ENCODE assay signal across 12 cellular contexts in genomic region chr7:116598278-116598677, GRCh38.
A peak's percentile ranks its signal among the peaks of the same experiment; 100 is the strongest.
DNase-seq lines count a peak whose midpoint lies in the region; ATAC-seq, FAIRE-seq and TF ChIP-seq lines count a peak whose summit lies in the region.
"Had no signal": no experiment of that assay in that cellular context is flagged by ENCODE, and none has a peak within 500 bp of the region (broad histone marks: within the 10 kb centered on the region; RNA-seq: fewer than 3 reads in every experiment).

No MANE protein-coding gene starts in this region.

- no peaks in the 10 kb centered on the region for H4K20me1 ChIP-seq in IMR-90 (ENCODE audit: insufficient read depth, low read length)

- no peak overlapping the region for H4K8ac ChIP-seq in IMR-90 (ENCODE audit: low read depth in 2 of 2, low read length in 2 of 2)

- CTCF ChIA-PET in IMR-90 (lab: Yijun Ruan, JAX), result interaction anchor here (1.0 kb wide), 1 partner anchor 12 kb away, joined by 3 read pairs; no protein-coding TSS in a partner anchor

- no peaks in the 10 kb centered on the region; the same call in 1 of the 2 replicates for H3K4me1 ChIP-seq in IMR-90 (ENCODE audit: control insufficient read depth, insufficient read depth, low read length)

- H3K4me3 ChIP-seq in IMR-90 (ENCODE audit: insufficient read depth, low read depth, low read length) (no peak overlapping the region), cardiac fibroblast (replicated peaks in 1 of 2; ENCODE audit: low read depth in 2 of 2, low read length in 2 of 2) (no peak overlapping the region)

- no peak overlapping the region for H2BK5ac ChIP-seq in IMR-90 (ENCODE audit: low read depth, low read length, poor library complexity, severe bottlenecking)

- no peak overlapping the region for H2BK120ac ChIP-seq in IMR-90 (ENCODE audit: low read depth, low read length)

- BruUV-seq in IMR-90 (replicated peaks; lab: Mats Ljungman, UMichigan), result no TSS peak

- no peaks in the 10 kb centered on the region for H3K9me3 ChIP-seq in IMR-90 (ENCODE audit: control insufficient read depth, insufficient read depth, low read length)

- no peak overlapping the region for H3K14ac ChIP-seq in IMR-90 (replicated peaks; ENCODE audit: low read depth, low read length)

- WGBS in IMR-90 (ENCODE audit: extremely low coverage in 2 of 2, insufficient read length in 1 of 2), 2 experiments, result 93% methylated on average over 3 of the region's 5 CpGs; no CpG with 5 or more reads in 1 of the 2 experiments

- TF ChIP-seq POLR2A in IMR-90 (IDR thresholded peaks at IDR 0.05; ENCODE audit: low read depth, low read length), result no peak

- no peak overlapping the region for H3K27ac ChIP-seq in IMR-90 (ENCODE audit: insufficient read depth, low read length)

- no peaks in the 10 kb centered on the region for H3K9me1 ChIP-seq in IMR-90 (ENCODE audit: insufficient read depth, low read length)

- DNase-seq in COLO668 (lab: John Stamatoyannopoulos, UW; ENCODE audit: unreplicated experiment) (peak; percentile 7), IMR-90 (no peak), cardiac fibroblast (ENCODE audit: low read depth in 2 of 2) (peak in 1 of 2 donors; percentile 46), lung microvascular endothelial cell (ENCODE audit: low read depth in 2 of 2) (peak; percentile 17 to 66), GF-D8 (lab: John Stamatoyannopoulos, UW) (no peak), HTR-8/SVneo (ENCODE audit: insufficient read length, low spot score) (no peak), SW 1271 (lab: John Stamatoyannopoulos, UW) (no peak), T-helper 1 cell (no peak)
- DNase-seq: activated CD8-positive, alpha-beta memory T cell treated with anti-CD3 and anti-CD28 coated beads, Interleukin-2, amount 10 ng/mL, durations not matched to agents 7 days and 5 days; central memory CD4-positive, alpha-beta T cell; NCI-H1417; SHP77 treated with DMSO at 0.1 percent for 48 hours had no signal

- H4K5ac ChIP-seq in IMR-90 (ENCODE audit: low read depth, low read length), result no peak overlapping the region

- TF ChIP-seq RAD21 in IMR-90 (IDR thresholded peaks at IDR 0.05; ENCODE audit: low read length), result peak; percentile 35

- no peak for FAIRE-seq in HTR-8/SVneo (lab: Jason Lieb, UNC)

- TF ChIP-seq CTCF in IMR-90 (conservative IDR thresholded peaks at IDR 0.05; ENCODE audit: low read depth, low read length) (0 out of 2 replicates have a peak, but pooled peaks have one; percentile 24), cardiac fibroblast (IDR thresholded peaks at IDR 0.05; ENCODE audit: low read depth, low read length) (peak; percentile 72)

- no peak overlapping the region for H2AK9ac ChIP-seq in IMR-90 (replicated peaks; ENCODE audit: low read depth, low read length, poor library complexity)

- ATAC-seq in IMR-90 (ENCODE audit: low read depth), result peak; percentile 42; the same call in 1 of the 2 replicates
- ATAC-seq: activated CD8-positive, alpha-beta memory T cell treated with anti-CD3 and anti-CD28 coated beads, Interleukin-2, amount 10 ng/mL, durations not matched to agents 7 days and 5 days had no signal

- in situ Hi-C loops in IMR-90 (cut with MboI; ENCODE audit: low sequenced_read_pairs), result loop anchor here (10.0 kb wide), 1 partner anchor 423 kb away; no protein-coding TSS in a partner anchor

- H3K4me2 ChIP-seq in IMR-90 (ENCODE audit: low read depth, low read length), result no peak overlapping the region

- H3K23ac ChIP-seq in IMR-90 (ENCODE audit: low read depth, low read length), result no peak overlapping the region

- H3K79me1 ChIP-seq in IMR-90 (ENCODE audit: low read depth in 1 of 2, low read length in 2 of 2), result no peaks in the 10 kb centered on the region

- intact Hi-C loops in IMR-90 (cut with micrococcal nuclease), result no loop called here

- no peak overlapping the region for H2BK20ac ChIP-seq in IMR-90 (ENCODE audit: low read depth, low read length)

- POLR2A ChIA-PET in IMR-90 (lab: Charles Lee; ENCODE audit: unreplicated experiment), result no interaction called here

- H3K4ac ChIP-seq in IMR-90 (ENCODE audit: low read depth, low read length), result no peak overlapping the region

- H2BK15ac ChIP-seq in IMR-90 (ENCODE audit: low read depth, low read length), result no peak overlapping the region

- no peak overlapping the region for H3K56ac ChIP-seq in IMR-90 (ENCODE audit: extremely low read depth, insufficient read depth, low read length)

- no peak overlapping the region for H3K9ac ChIP-seq in IMR-90 (ENCODE audit: low read depth, low read length)

- H2AFZ ChIP-seq in IMR-90 (replicated peaks; ENCODE audit: low read length, poor library complexity), result no peak overlapping the region

- H4K91ac ChIP-seq in IMR-90 (ENCODE audit: insufficient read depth, low read depth, low read length), result no peak overlapping the region

- dilution Hi-C loops in IMR-90 (cut with HindIII; ENCODE audit: low sequenced_read_pairs, unreplicated experiment), result no loop called here

- H3K18ac ChIP-seq in IMR-90 (ENCODE audit: low read depth, low read length), result no peak overlapping the region

- no peaks in the 10 kb centered on the region for H3K27me3 ChIP-seq in IMR-90 (ENCODE audit: control insufficient read depth, insufficient read depth, low read length)

- no peak overlapping the region for H2AK5ac ChIP-seq in IMR-90 (ENCODE audit: low read depth, low read length)

- H3K36me3 ChIP-seq in IMR-90 (ENCODE audit: control insufficient read depth, insufficient read depth, low read length), result no peaks in the 10 kb centered on the region

TF ChIP-seq in IMR-90, 13 proteins besides CTCF, POLR2A, EP300 and RAD21:
- TF ChIP-seq MXI1 (IDR thresholded peaks at IDR 0.05; ENCODE audit: borderline replicate concordance, low read depth, low read length) (no peak), SMC3 (IDR thresholded peaks at IDR 0.05; ENCODE audit: low read depth, low read length) (peak; percentile 20)

Comparison
In these comparisons a context has a peak if more than half of its experiments do, and no peak if none do; other contexts are left out.
1. DNase-seq: peak in COLO668 (single experiment) and lung microvascular endothelial cell (2 of 2); none in IMR-90 (single experiment), GF-D8 (single experiment), HTR-8/SVneo (single experiment), SW 1271 (0 of 2) and T-helper 1 cell (0 of 5).